8 cellular contexts compared by ENCODE assay signal in the genomic region with DNA sequence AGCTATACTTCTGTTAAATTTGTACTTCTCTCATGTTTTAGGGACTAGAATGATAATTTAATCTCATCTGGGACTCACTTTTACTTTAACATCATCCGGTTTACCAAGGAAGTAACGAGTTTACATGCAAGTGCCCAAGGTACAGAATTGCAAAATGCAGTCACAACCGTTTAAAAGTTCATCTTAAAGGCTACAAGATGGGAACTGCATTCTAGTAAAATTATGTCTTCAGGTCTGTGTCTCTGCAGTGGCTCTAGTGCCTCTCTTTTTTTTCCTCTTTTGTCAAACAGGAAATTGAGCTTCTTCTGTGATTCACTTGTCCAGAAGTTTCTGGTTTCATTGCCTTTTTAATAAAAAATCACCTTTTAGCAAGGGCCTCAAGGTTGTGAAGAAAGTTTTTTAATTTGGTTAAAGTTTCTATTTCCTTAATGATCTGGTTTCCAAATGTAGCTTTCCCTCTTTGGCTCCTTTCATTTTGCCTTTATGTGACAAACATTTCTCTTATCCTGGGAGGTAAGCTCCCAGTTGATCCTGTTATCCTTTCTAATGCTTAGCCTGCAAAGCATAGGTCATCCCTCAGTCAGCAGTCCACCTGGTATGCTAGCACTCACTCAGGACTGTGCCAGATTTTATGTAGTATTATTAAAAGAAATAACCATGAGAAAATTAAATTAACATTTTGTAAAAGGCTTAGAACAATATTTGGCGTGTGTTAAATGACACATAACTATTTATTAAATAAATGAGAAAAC. TPM values are rescaled to one million over a fixed set of nuclear protein-coding genes. Genes with fewer than 3 reads are reported as not detected.
DNase-seq lines count a peak whose midpoint lies in the region; ATAC-seq, FAIRE-seq and TF ChIP-seq lines count a peak whose summit lies in the region.

No MANE protein-coding gene starts in this region.

- POLR2A ChIA-PET in K562 (lab: Yijun Ruan, JAX): interaction anchor here (2.1 to 5.0 kb wide), 2 partner anchors 10 to 14 kb away, joined by 4 to 45 read pairs; no protein-coding TSS in a partner anchor

- H2AFZ ChIP-seq in KMS-11 (ENCODE audit: low read depth) (no peak overlapping the region), K562 (ENCODE audit: low read depth, low read length) (no peak overlapping the region)

- TF ChIP-seq CTCF in KMS-11 (conservative IDR thresholded peaks at IDR 0.05; ENCODE audit: low read depth, low read length): no peak
- TF ChIP-seq CTCF in K562 (IDR thresholded peaks at IDR 0.05 in 2 of 3, conservative IDR thresholded peaks at IDR 0.05 in 1 of 3; ENCODE audit: insufficient read depth in 2 of 3, low read depth in 1 of 3, low read length in 3 of 3): no peak
- no peak for TF ChIP-seq CTCF in mesothelial cell of epicardium (IDR thresholded peaks at IDR 0.05; ENCODE audit: unreplicated experiment)

- TF ChIP-seq POLR2A in K562 (conservative IDR thresholded peaks at IDR 0.05): no peak

- in situ Hi-C loops in K562 (cut with MboI): no loop called here

- DNase-seq in K562 (ENCODE audit: extremely low read depth in 1 of 4, low spot score in 3 of 4) (no peak), mesothelial cell of epicardium (ENCODE audit: low spot score in 2 of 2, unreplicated experiment in 2 of 2) (no peak), NCI-H2029 treated with DMSO at 0.1 percent for 48 hours (lab: John Stamatoyannopoulos, UW) (no peak), sciatic nerve (ENCODE audit: low spot score) (no peak)
- DNase-seq in activated CD4-positive, CD25-positive, alpha-beta regulatory T cell treated with anti-CD3 and anti-CD28 coated beads, Interleukin-2, amount 50 U/mL, for 72 hours: no peak

- CTCF ChIA-PET in K562 (lab: Yijun Ruan, JAX; ENCODE audit: low intra/inter-chr PET ratio): no interaction called here

- 10% methylated on average over 4 of the region's 4 CpGs for WGBS in K562 (ENCODE audit: insufficient coverage, low coverage, missing lambda C conversion rate)

- peak overlapping the region; percentile 95 for H3K4me3 Mint-ChIP-seq in mesothelial cell of epicardium

- H3K27ac Mint-ChIP-seq in mesothelial cell of epicardium: peak overlapping the region; percentile 90

- H3K9me3 ChIP-seq in BLaER1 treated with 17β-estradiol and CSF1 and Interleukin-3, amounts not matched to agents 10 nM and 100 nM (replicated peaks in 1 of 11): no peaks in the 10 kb centered on the region
- no peaks in the 10 kb centered on the region for H3K9me3 ChIP-seq in K562 (replicated peaks; ENCODE audit: control insufficient read depth, insufficient read depth, low read depth, low read length)

- H4K20me1 ChIP-seq in BLaER1 treated with 17β-estradiol and CSF1 and Interleukin-3, amounts not matched to agents 10 nM and 100 nM: peaks cover 33 to 74% (median 66%) of the 10 kb centered on the region in 11 experiments; a peak in 21 of 22 replicates
- H4K20me1 ChIP-seq in KMS-11 (ENCODE audit: insufficient read depth): peaks cover 47% of the 10 kb centered on the region
- no peaks in the 10 kb centered on the region for H4K20me1 ChIP-seq in K562 (replicated peaks; ENCODE audit: control insufficient read depth, insufficient read depth, low read length)

- no peaks in the 10 kb centered on the region for H3K36me3 Mint-ChIP-seq in mesothelial cell of epicardium

- peaks cover 47 to 64% (median 61%) of the 10 kb centered on the region in 10 experiments for H3K4me1 ChIP-seq in BLaER1 treated with 17β-estradiol and CSF1 and Interleukin-3, amounts not matched to agents 10 nM and 100 nM
- H3K4me1 ChIP-seq in KMS-11 (ENCODE audit: low read depth, poor library complexity, severe bottlenecking) (peaks cover 59% of the 10 kb centered on the region), K562 (replicated peaks in 1 of 2; ENCODE audit: control insufficient read depth in 2 of 2, insufficient read depth in 2 of 2, low read length in 2 of 2) (peaks cover 2 to 18% of the 10 kb centered on the region in 2 experiments; a peak in 3 of 5 replicates)

- H3K27ac ChIP-seq in BLaER1 treated with 17β-estradiol and CSF1 and Interleukin-3, amounts not matched to agents 10 nM and 100 nM: peak overlapping the region; percentile 66 to 98 (median 97); a peak in 21 of 22 replicates
- peak overlapping the region; percentile 73 for H3K27ac ChIP-seq in KMS-11
- peak overlapping the region; percentile 90 for H3K27ac ChIP-seq in K562 (ENCODE audit: extremely low read depth, low read depth, low read length)

- H3K79me2 ChIP-seq in KMS-11 (ENCODE audit: insufficient read depth, low read depth): peaks cover 69% of the 10 kb centered on the region
- peaks cover 72% of the 10 kb centered on the region for H3K79me2 ChIP-seq in K562 (ENCODE audit: control insufficient read depth, insufficient read depth, low read length)

- H3K9me1 ChIP-seq in K562 (ENCODE audit: control insufficient read depth, insufficient read depth, low read length): no peaks in the 10 kb centered on the region

- no TSS peak for BruUV-seq in K562 (replicated peaks; lab: Mats Ljungman, UMichigan)

- H3K4me2 ChIP-seq in BLaER1 treated with 17β-estradiol and CSF1 and Interleukin-3, amounts not matched to agents 10 nM and 100 nM: peak overlapping the region; percentile 77 to 96 (median 84)
- H3K4me2 ChIP-seq in KMS-11 (peak overlapping the region; percentile 74), K562 (ENCODE audit: insufficient read depth, low read length) (peak overlapping the region; percentile 96)

- H3K9me3 Mint-ChIP-seq in mesothelial cell of epicardium: no peaks in the 10 kb centered on the region

- intact Hi-C loops in K562 (cut with micrococcal nuclease): loop anchor here (5.0 kb wide), 2 partner anchors 36 to 139 kb away; no protein-coding TSS in a partner anchor
- intact Hi-C loops in sciatic nerve (cut with DNase I): no loop called here

- no peak for TF ChIP-seq RAD21 in K562 (CRISPR knock-in tag; conservative IDR thresholded peaks at IDR 0.05 in 1 of 2, IDR thresholded peaks at IDR 0.05 in 1 of 2)

- peak; percentile 50 for ATAC-seq in K562
- no peak for ATAC-seq in HG03521 (IDR thresholded peaks at IDR 0.05; ENCODE audit: unreplicated experiment)
- ATAC-seq in sciatic nerve: no peak

- H3K9ac ChIP-seq in BLaER1 treated with 17β-estradiol and CSF1 and Interleukin-3, amounts not matched to agents 10 nM and 100 nM: peak overlapping the region; percentile 88 to 99 (median 98)
- peak overlapping the region; percentile 83 for H3K9ac ChIP-seq in KMS-11
- H3K9ac ChIP-seq in K562 (ENCODE audit: insufficient read depth in 1 of 2, low read depth in 2 of 2, low read length in 2 of 2): peak overlapping the region; percentile 43 to 85; a peak in 3 of 4 replicates

- peaks cover 0 to 49% (median 21%) of the 10 kb centered on the region in 11 experiments; a peak in 13 of 22 replicates for H3K36me3 ChIP-seq in BLaER1 treated with 17β-estradiol and CSF1 and Interleukin-3, amounts not matched to agents 10 nM and 100 nM
- no peaks in the 10 kb centered on the region for H3K36me3 ChIP-seq in KMS-11 (ENCODE audit: insufficient read depth)
- H3K36me3 ChIP-seq in K562 (ENCODE audit: control insufficient read depth, insufficient read depth, low read length): peaks cover 23% of the 10 kb centered on the region; the same call in 2 of the 3 replicates

- H3K27me3 ChIP-seq in BLaER1 treated with 17β-estradiol and CSF1 and Interleukin-3, amounts not matched to agents 10 nM and 100 nM: no peaks in the 10 kb centered on the region
- H3K27me3 ChIP-seq in KMS-11 (ENCODE audit: insufficient read depth, low read depth) (no peaks in the 10 kb centered on the region), K562 (ENCODE audit: control insufficient read depth in 2 of 2, insufficient read depth in 2 of 2, low read length in 2 of 2) (no peaks in the 10 kb centered on the region)

- peak overlapping the region; percentile 87 to 100 (median 99) for H3K4me3 ChIP-seq in BLaER1 treated with 17β-estradiol and CSF1 and Interleukin-3, amounts not matched to agents 10 nM and 100 nM
- peak overlapping the region; percentile 64 for H3K4me3 ChIP-seq in KMS-11 (IDR thresholded peaks at IDR 0.05; ENCODE audit: insufficient read depth, low read depth, low read length)
- H3K4me3 ChIP-seq in K562: peak overlapping the region; percentile 82

- TF ChIP-seq EP300 in K562 (IDR thresholded peaks at IDR 0.05; ENCODE audit: low read length): no peak

- no peak for FAIRE-seq in K562 (lab: Jason Lieb, UNC)

- no peaks in the 10 kb centered on the region for H3K27me3 Mint-ChIP-seq in mesothelial cell of epicardium (ENCODE audit: low read depth)

- H3K4me1 Mint-ChIP-seq in mesothelial cell of epicardium: peaks cover 38% of the 10 kb centered on the region

TF ChIP-seq in K562, 482 proteins besides CTCF, POLR2A, EP300 and RAD21 (continues in another document):
- TF ChIP-seq RBFOX2 (IDR thresholded peaks at IDR 0.05; ENCODE audit: low read depth, low read length) (0 out of 2 replicates have a peak, but pooled peaks have one; percentile 39), ZNF583 (CRISPR knock-in tag; IDR thresholded peaks at IDR 0.05) (no peak), YY1 (IDR thresholded peaks at IDR 0.05; ENCODE audit: borderline replicate concordance in 1 of 3, control insufficient read depth in 1 of 3, extremely low read depth in 1 of 3, insufficient read depth in 3 of 3, insufficient read length in 1 of 3, insufficient replicate concordance in 2 of 3, low read depth in 1 of 3, low read length in 2 of 3) (no peak), ZNF3 (CRISPR knock-in tag; IDR thresholded peaks at IDR 0.05) (no peak), CBFB (CRISPR knock-in tag; IDR thresholded peaks at IDR 0.05) (no peak)

RNA-seq across cellular contexts. Expression of a gene that starts 2.4 kb away (rescaled TPM):
- total RNA-seq in K562 (2011; cell fraction: chromatin; rRNA removed; ENCODE audit: low replicate concordance): 87.7 and 267 TPM in 2 replicates
- total RNA-seq in K562 (2011; cell fraction: nucleolus; rRNA removed): 28.9 and 43.6 TPM in 2 replicates
- 97.4 and 145 TPM in 2 replicates for total RNA-seq in K562 (2011; cell fraction: nucleoplasm; rRNA removed)
- total RNA-seq in K562 (2014; rRNA removed) (60.8 and 63.2 TPM in 2 replicates), K562 (2014; rRNA removed; fragmentation: Illumina TruSeq; extraction: Trizol) (77.5 and 84.1 TPM in 2 replicates), K562 (2015; rRNA removed; fragmentation: Illumina TruSeq; extraction: Trizol) (45.6 and 48.2 TPM in 2 replicates), K562 (2021) (60.2 and 71.3 TPM in 2 replicates), mesothelial cell of epicardium (185 to 192 TPM (median 190 TPM) in 3 replicates), sciatic nerve (165 TPM)
- polyA plus RNA-seq in K562 (2011; rRNA removed) (44.4 and 61.7 TPM in 2 replicates), K562 (2014; fragmentation: Illumina TruSeq; extraction: Trizol) (31.9 and 36.7 TPM in 2 replicates), K562 (2014; fragmentation: Nextera tagmentation; extraction: Ambion mirVana) (10 to 100 TPM; 13.7 to 17.0 TPM), K562 (2014; rRNA removed) (29.8 and 35.9 TPM in 2 replicates)
- 6.6 and 10.9 TPM in 2 replicates for polyA plus RNA-seq in K562 (2011; cell fraction: cytosol; rRNA removed)
- 45.9 and 60.0 TPM in 2 replicates for polyA plus RNA-seq in K562 (2011; cell fraction: nucleus; rRNA removed)
- polyA plus RNA-seq in K562 (2012): 19.3 and 36.3 TPM in 2 replicates
- 144 and 159 TPM in 2 replicates for polyA minus RNA-seq in K562 (2011; rRNA and poly(A)+ RNA removed)
- polyA minus RNA-seq in K562 (2011; cell fraction: cytosol; rRNA and poly(A)+ RNA removed): 27.4 and 44.4 TPM in 2 replicates
- 73.0 and 110 TPM in 2 replicates for polyA minus RNA-seq in K562 (2011; cell fraction: nucleus; rRNA and poly(A)+ RNA removed)
